23 cellular contexts compared by ENCODE assay signal in genomic region chr1:177660188-177660587, GRCh38.
"Had no signal": no experiment of that assay in that cellular context is flagged by ENCODE, and none has a peak within 500 bp of the region (broad histone marks: within the 10 kb centered on the region; RNA-seq: fewer than 3 reads in every experiment).

No MANE protein-coding gene starts in this region.

- ATAC-seq: effector memory CD8-positive, alpha-beta T cell; esophagus mucosa; gastrocnemius medialis; heart right ventricle; left cardiac atrium; left lung; left ventricle myocardium superior; lower lobe of right lung; mucosa of descending colon had no signal

- H3K4me1 ChIP-seq: colonic mucosa, esophagus squamous epithelium, gastrocnemius medialis, heart right ventricle, left lung, lower lobe of right lung had no signal

- H3K27ac ChIP-seq: colonic mucosa, epithelial cell of prostate, esophagus squamous epithelium, gastrocnemius medialis, heart right ventricle, left lung, lower lobe of right lung had no signal

- H3K9me3 ChIP-seq: colonic mucosa, esophagus squamous epithelium, gastrocnemius medialis, lower lobe of right lung, mucosa of descending colon had no signal

- H3K4me3 ChIP-seq: colonic mucosa, esophagus squamous epithelium, gastrocnemius medialis, heart right ventricle, left lung, lower lobe of right lung, mucosa of descending colon had no signal

- H3K27me3 ChIP-seq: colonic mucosa, esophagus squamous epithelium, gastrocnemius medialis, left lung had no signal

- DNase-seq: colonic mucosa; cortex of kidney; effector CD8-positive, alpha-beta T cell; effector memory CD8-positive, alpha-beta T cell; endodermal cell; erythroblast; esophagus squamous epithelium; foreskin fibroblast; foreskin melanocyte; gastrocnemius medialis; glutamatergic neuron; head of caudate nucleus; heart right ventricle; hippocampal formation; left cardiac atrium; left lung; left ventricle myocardium superior; lower lobe of right lung; mesenchymal stem cell; mucosa of descending colon; naive B cell had no signal

- H3K36me3 ChIP-seq: colonic mucosa, esophagus squamous epithelium, gastrocnemius medialis, heart right ventricle, left lung, lower lobe of right lung had no signal
